In genomic region chr14:68042591-68043210, GRCh38 we compare ENCODE assay signal across 15 cellular contexts.
DNase-seq lines count a peak whose midpoint lies in the region; ATAC-seq, FAIRE-seq and TF ChIP-seq lines count a peak whose summit lies in the region.
"Had no signal": no experiment of that assay in that cellular context is flagged by ENCODE, and none has a peak within 500 bp of the region (broad histone marks: within the 10 kb centered on the region; RNA-seq: fewer than 3 reads in every experiment).

No MANE protein-coding gene starts in this region.

- peak; percentile 96 for FAIRE-seq in G401.6 (lab: Jason Lieb, UNC)

- no peak overlapping the region for H3K4me3 ChIP-seq in epithelial cell of proximal tubule (ENCODE audit: low read depth, low read length)

- DNase-seq in NCI-H69 (lab: John Stamatoyannopoulos, UW) (peak; percentile 86), epithelial cell of proximal tubule (ENCODE audit: low read depth) (peak; percentile 29), renal cortical epithelial cell (ENCODE audit: low read depth) (peak; percentile 87), cerebellum (ENCODE audit: low spot score) (no peak), SHP77 (lab: John Stamatoyannopoulos, UW) (no peak)
- DNase-seq: activated CD4-positive, alpha-beta T cell treated with anti-CD3 and anti-CD28 coated beads, Interleukin-2, amount 10 ng/mL, durations not matched to agents 24 days and 14 days; activated gamma-delta T cell treated with Interleukin-2 at 50 U/mL for 16 hours; CD4-positive, CD25-positive, alpha-beta regulatory T cell; cortex of kidney; NCI-H446 treated with DMSO at 0.1 percent for 48 hours had no signal

- ATAC-seq in activated T-helper 17 cell treated with anti-CD3 and anti-CD28 coated beads, Interleukin-2, amount 50 U/mL, for 72 hours (replicated peaks) = no peak
- no peak for ATAC-seq in HG03039 (IDR thresholded peaks at IDR 0.05; ENCODE audit: unreplicated experiment)
- ATAC-seq: SK-N-SH treated with all-trans-retinoic acid at 6 μM for 48 hours; stimulated activated effector memory CD8-positive, alpha-beta T cell treated with anti-CD3 and anti-CD28 coated beads, Interleukin-12 subunit alpha, Interleukin-12 subunit beta, amount 100 ng/mL, for 72 hours had no signal

- no peak overlapping the region for H3K27ac Mint-ChIP-seq in activated T-helper 17 cell treated with anti-CD3 and anti-CD28 coated beads, Interleukin-2, amount 50 U/mL, for 72 hours
- H3K27ac Mint-ChIP-seq: activated CD4-positive, alpha-beta T cell treated with anti-CD3 and anti-CD28 coated beads, Interleukin-2, amount 10 ng/mL, durations not matched to agents 24 days and 14 days; CD4-positive, CD25-positive, alpha-beta regulatory T cell; stimulated activated effector memory CD8-positive, alpha-beta T cell treated with anti-CD3 and anti-CD28 coated beads, Interleukin-12 subunit alpha, Interleukin-12 subunit beta, amount 100 ng/mL, for 72 hours had no signal

- H3K9me3 Mint-ChIP-seq in activated T-helper 17 cell treated with anti-CD3 and anti-CD28 coated beads, Interleukin-2, amount 50 U/mL, for 72 hours = no peaks in the 10 kb centered on the region
- H3K9me3 Mint-ChIP-seq: activated CD4-positive, alpha-beta T cell treated with anti-CD3 and anti-CD28 coated beads, Interleukin-2, amount 10 ng/mL, durations not matched to agents 24 days and 14 days; CD4-positive, CD25-positive, alpha-beta regulatory T cell; stimulated activated effector memory CD8-positive, alpha-beta T cell treated with anti-CD3 and anti-CD28 coated beads, Interleukin-12 subunit alpha, Interleukin-12 subunit beta, amount 100 ng/mL, for 72 hours had no signal

- H3K4me3 Mint-ChIP-seq in activated T-helper 17 cell treated with anti-CD3 and anti-CD28 coated beads, Interleukin-2, amount 50 U/mL, for 72 hours = no peak overlapping the region
- H3K4me3 Mint-ChIP-seq: activated CD4-positive, alpha-beta T cell treated with anti-CD3 and anti-CD28 coated beads, Interleukin-2, amount 10 ng/mL, durations not matched to agents 24 days and 14 days; CD4-positive, CD25-positive, alpha-beta regulatory T cell; stimulated activated effector memory CD8-positive, alpha-beta T cell treated with anti-CD3 and anti-CD28 coated beads, Interleukin-12 subunit alpha, Interleukin-12 subunit beta, amount 100 ng/mL, for 72 hours had no signal

- no peaks in the 10 kb centered on the region for H3K36me3 Mint-ChIP-seq in activated T-helper 17 cell treated with anti-CD3 and anti-CD28 coated beads, Interleukin-2, amount 50 U/mL, for 72 hours (ENCODE audit: low read depth)
- H3K36me3 Mint-ChIP-seq: stimulated activated effector memory CD8-positive, alpha-beta T cell treated with anti-CD3 and anti-CD28 coated beads, Interleukin-12 subunit alpha, Interleukin-12 subunit beta, amount 100 ng/mL, for 72 hours had no signal

- no peak for TF ChIP-seq CTCF in epithelial cell of proximal tubule (conservative IDR thresholded peaks at IDR 0.05; ENCODE audit: low read depth, low read length)

- no peaks in the 10 kb centered on the region for H3K27me3 Mint-ChIP-seq in activated T-helper 17 cell treated with anti-CD3 and anti-CD28 coated beads, Interleukin-2, amount 50 U/mL, for 72 hours
- H3K27me3 Mint-ChIP-seq: CD4-positive, CD25-positive, alpha-beta regulatory T cell had no signal

- no peaks in the 10 kb centered on the region for H3K4me1 Mint-ChIP-seq in activated T-helper 17 cell treated with anti-CD3 and anti-CD28 coated beads, Interleukin-2, amount 50 U/mL, for 72 hours
- H3K4me1 Mint-ChIP-seq: activated CD4-positive, alpha-beta T cell treated with anti-CD3 and anti-CD28 coated beads, Interleukin-2, amount 10 ng/mL, durations not matched to agents 24 days and 14 days; stimulated activated effector memory CD8-positive, alpha-beta T cell treated with anti-CD3 and anti-CD28 coated beads, Interleukin-12 subunit alpha, Interleukin-12 subunit beta, amount 100 ng/mL, for 72 hours had no signal

Comparison
In these comparisons a context has a peak if more than half of its experiments do, and no peak if none do; other contexts are left out.
1. DNase-seq: peak in NCI-H69 (single experiment), epithelial cell of proximal tubule (single experiment) and renal cortical epithelial cell (single experiment); none in cerebellum (single experiment) and SHP77 (0 of 2).